In the genomic region with DNA sequence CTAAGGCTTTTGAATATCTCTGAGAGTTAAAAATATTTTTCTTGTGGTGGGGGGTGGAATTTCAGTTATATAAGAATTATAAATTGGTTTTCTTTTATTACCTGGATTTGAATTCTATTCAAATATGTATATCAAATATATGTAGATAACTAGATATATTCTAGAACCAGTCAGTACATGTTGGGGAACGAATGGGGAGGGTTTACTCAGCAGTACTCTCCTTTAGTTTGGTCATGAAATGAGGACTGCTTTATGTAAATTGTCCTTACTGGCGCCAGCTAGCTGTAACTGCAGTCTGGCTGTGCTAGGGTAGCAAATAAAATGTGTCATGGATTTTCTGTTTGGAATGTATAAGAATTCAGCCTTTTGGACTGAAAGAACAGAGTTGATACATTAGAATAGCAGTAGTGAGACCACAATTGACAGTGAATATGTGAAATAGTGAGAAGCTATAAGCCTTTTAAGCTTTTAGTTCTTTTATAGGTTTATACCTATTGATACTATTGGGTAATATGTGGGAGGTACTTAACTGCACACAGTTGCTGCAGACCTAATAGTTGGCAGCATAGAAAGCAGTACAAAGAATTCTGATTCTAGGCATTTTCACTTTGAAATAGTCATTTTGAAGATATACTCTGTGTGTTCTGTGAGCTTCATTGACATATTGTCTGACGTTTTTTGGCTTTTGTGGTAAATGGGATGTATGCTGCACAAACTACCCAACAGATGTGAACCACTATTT, we compare ENCODE assay signal across 2 cellular contexts.
TF ChIP-seq lines count a peak whose summit lies in the region.

No MANE protein-coding gene starts in this region.

TF ChIP-seq in GM23338, 12 proteins besides CTCF, POLR2A, EP300 and RAD21 (continued from another document):
- no peak for TF ChIP-seq ZNF462 (CRISPR knock-in tag; IDR thresholded peaks at IDR 0.05)
- TF ChIP-seq POLR2AphosphoS5 (IDR thresholded peaks at IDR 0.05; ENCODE audit: low read depth), result no peak
- TF ChIP-seq EZH2 (IDR thresholded peaks at IDR 0.05; ENCODE audit: low read depth, unreplicated experiment), result no peak
- TF ChIP-seq CREB1 (CRISPR knock-in tag; IDR thresholded peaks at IDR 0.05; ENCODE audit: low read depth), result no peak
- no peak for TF ChIP-seq STAT1 (IDR thresholded peaks at IDR 0.05; ENCODE audit: unreplicated experiment)

TF ChIP-seq in liver, 16 proteins besides CTCF, POLR2A, EP300 and RAD21 (continued from another document):
- peak in 1 of 2 donors; percentile 26 for TF ChIP-seq EGR1 (IDR thresholded peaks at IDR 0.05; ENCODE audit: low read depth in 2 of 2)
- peak; percentile 50 to 62 for TF ChIP-seq HNF4A (conservative IDR thresholded peaks at IDR 0.05)
- no peak for TF ChIP-seq NR2F2 (IDR thresholded peaks at IDR 0.05)
- TF ChIP-seq, protein P1, sequence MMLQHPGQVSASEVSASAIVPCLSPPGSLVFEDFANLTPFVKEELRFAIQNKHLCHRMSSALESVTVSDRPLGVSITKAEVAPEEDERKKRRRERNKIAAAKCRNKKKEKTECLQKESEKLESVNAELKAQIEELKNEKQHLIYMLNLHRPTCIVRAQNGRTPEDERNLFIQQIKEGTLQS (IDR thresholded peaks at IDR 0.05), result no peak
- TF ChIP-seq SP1 (IDR thresholded peaks at IDR 0.05), result peak; percentile 53
- peak; percentile 32 for TF ChIP-seq REST (IDR thresholded peaks at IDR 0.05)
- peak; percentile 34 for TF ChIP-seq FOXA2 (IDR thresholded peaks at IDR 0.05)
